9 cellular contexts compared by ENCODE assay signal in genomic region chr2:76953733-76954347, GRCh38.
DNase-seq lines count a peak whose midpoint lies in the region; ATAC-seq, FAIRE-seq and TF ChIP-seq lines count a peak whose summit lies in the region.
"Had no signal": no experiment of that assay in that cellular context is flagged by ENCODE, and none has a peak within 500 bp of the region (broad histone marks: within the 10 kb centered on the region; RNA-seq: fewer than 3 reads in every experiment).

No MANE protein-coding gene starts in this region.

- DNase-seq in NCI-H2029 (lab: John Stamatoyannopoulos, UW) (peak; percentile 27), iris pigment epithelial cell (ENCODE audit: low read depth) (peak; percentile 63), urothelium cell line (ENCODE audit: low spot score) (peak; percentile 37)
- DNase-seq in activated CD4-positive, CD25-positive, alpha-beta regulatory T cell treated with anti-CD3 and anti-CD28 coated beads, Interleukin-2, amount 50 U/mL, for 72 hours: no peak

- peak; percentile 61 for TF ChIP-seq CTCF in GM12875 (IDR thresholded peaks at IDR 0.05; ENCODE audit: borderline replicate concordance, insufficient read depth, low read depth, low read length)
- peak; percentile 90 for TF ChIP-seq CTCF in VCaP (conservative IDR thresholded peaks at IDR 0.05)

- no peak overlapping the region for H3K27ac ChIP-seq in VCaP
- H3K27ac ChIP-seq: parathyroid adenoma had no signal

- H3K4me3 ChIP-seq in GM12875 (ENCODE audit: low read depth, low read length): no peak overlapping the region

- FAIRE-seq in urothelium cell line (lab: Jason Lieb, UNC): no peak

- ATAC-seq in HG02852 (IDR thresholded peaks at IDR 0.05; ENCODE audit: unreplicated experiment) (peak; percentile 91), GM18511 (IDR thresholded peaks at IDR 0.05; ENCODE audit: unreplicated experiment) (no peak)
